Comparison of ENCODE assay signal across 21 cellular contexts in the genomic region with DNA sequence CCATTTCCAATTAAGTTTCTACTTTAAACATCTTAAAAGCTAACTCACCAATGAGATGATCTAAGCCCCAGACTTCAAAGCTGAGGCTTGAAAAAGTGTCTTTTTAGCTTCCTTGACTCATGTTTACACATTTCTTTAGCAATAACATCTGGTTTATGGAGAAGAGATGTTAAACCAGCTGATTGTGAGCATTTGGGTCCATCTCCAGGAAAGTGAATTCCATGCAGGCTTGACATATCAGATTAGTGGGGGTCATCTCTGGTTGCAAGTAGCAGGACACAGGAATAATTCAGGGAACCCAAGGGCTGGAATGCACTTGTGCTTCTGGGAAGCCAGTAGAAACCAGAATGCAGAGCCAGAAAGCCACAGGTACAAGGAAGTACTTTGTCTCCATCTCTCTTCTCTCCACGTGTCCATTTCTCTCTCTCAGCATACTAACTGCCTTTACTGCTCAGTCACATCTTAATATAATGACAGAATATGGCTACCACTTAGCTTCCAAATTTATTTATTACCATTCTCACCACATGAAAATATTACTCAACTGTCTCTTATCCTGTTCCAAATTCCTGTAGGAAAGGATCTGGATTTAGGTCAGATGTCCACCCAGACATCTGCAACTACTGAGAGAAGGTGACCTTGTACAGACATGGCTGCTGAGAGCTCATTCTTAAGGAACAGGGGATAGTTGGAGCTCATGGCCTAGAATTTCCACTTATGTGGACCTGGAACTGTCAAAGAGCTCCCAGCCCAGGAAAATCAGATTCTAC.
"Had no signal": no experiment of that assay in that cellular context is flagged by ENCODE, and none has a peak within 500 bp of the region (broad histone marks: within the 10 kb centered on the region; RNA-seq: fewer than 3 reads in every experiment).

No MANE protein-coding gene starts in this region.

- ATAC-seq: activated CD8-positive, alpha-beta T cell treated with anti-CD3 and anti-CD28 coated beads for 36 hours; left ventricle myocardium superior had no signal

- H3K9me3 Mint-ChIP-seq: activated CD4-positive, alpha-beta T cell treated with anti-CD3 and anti-CD28 coated beads, Interleukin-2, amount 10 ng/mL, durations not matched to agents 24 days and 14 days; activated CD8-positive, alpha-beta T cell treated with anti-CD3 and anti-CD28 coated beads for 36 hours; activated naive CD8-positive, alpha-beta T cell treated with anti-CD3 and anti-CD28 coated beads, Interleukin-2, amount 10 ng/mL, durations not matched to agents 7 days and 5 days; activated T-cell treated with anti-CD3 and anti-CD28 coated beads, Interleukin-2, amount 50 U/mL, for 24 hours; activated T-helper 2 cell treated with anti-CD3 and anti-CD28 coated beads, Interferon-gamma antibody, Interleukin-2, Interleukin-4, amounts not matched to agents 10 μg/mL and 5 μg/mL and 100 μg/mL, durations not matched to agents 14 hours and 24 hours and 36 hours; endodermal cell; immature natural killer cell; naive B cell; neural progenitor cell; stimulated activated naive CD8-positive, alpha-beta T cell treated with anti-CD3 and anti-CD28 coated beads, Interleukin-15, Interleukin-2, amounts not matched to agents 100 ng/mL and 50 ng/mL, for 24 hours had no signal

- H3K36me3 Mint-ChIP-seq: activated naive CD8-positive, alpha-beta T cell treated with anti-CD3 and anti-CD28 coated beads, Interleukin-2, amount 10 ng/mL, durations not matched to agents 7 days and 5 days; immature natural killer cell had no signal

- H3K4me3 ChIP-seq: colonic mucosa, neural progenitor cell, suprapubic skin, transverse colon, uterus had no signal

- H3K4me3 Mint-ChIP-seq: activated CD4-positive, alpha-beta T cell treated with anti-CD3 and anti-CD28 coated beads, Interleukin-2, amount 10 ng/mL, durations not matched to agents 24 days and 14 days; activated CD8-positive, alpha-beta T cell treated with anti-CD3 and anti-CD28 coated beads for 36 hours; activated naive CD8-positive, alpha-beta T cell treated with anti-CD3 and anti-CD28 coated beads, Interleukin-2, amount 10 ng/mL, durations not matched to agents 7 days and 5 days; activated T-cell treated with anti-CD3 and anti-CD28 coated beads, Interleukin-2, amount 50 U/mL, for 24 hours; endodermal cell; immature natural killer cell; naive B cell; neural progenitor cell; stimulated activated naive CD8-positive, alpha-beta T cell treated with anti-CD3 and anti-CD28 coated beads, Interleukin-15, Interleukin-2, amounts not matched to agents 100 ng/mL and 50 ng/mL, for 24 hours had no signal

- H3K4me1 Mint-ChIP-seq: activated CD4-positive, alpha-beta T cell treated with anti-CD3 and anti-CD28 coated beads, Interleukin-2, amount 10 ng/mL, durations not matched to agents 24 days and 14 days; activated naive CD8-positive, alpha-beta T cell treated with anti-CD3 and anti-CD28 coated beads, Interleukin-2, amount 10 ng/mL, durations not matched to agents 7 days and 5 days; endodermal cell; immature natural killer cell; naive B cell had no signal

- DNase-seq: activated CD4-positive, alpha-beta T cell treated with anti-CD3 and anti-CD28 coated beads, Interleukin-2, amount 10 ng/mL, durations not matched to agents 24 days and 14 days; activated CD8-positive, alpha-beta T cell treated with anti-CD3 and anti-CD28 coated beads for 36 hours; activated naive CD4-positive, alpha-beta T cell treated with Interleukin-2 at 50 U/mL for 16 hours; activated naive CD8-positive, alpha-beta T cell treated with anti-CD3 and anti-CD28 coated beads, Interleukin-2, amount 10 ng/mL, durations not matched to agents 7 days and 5 days; activated T-cell treated with anti-CD3 and anti-CD28 coated beads, Interleukin-2, amount 50 U/mL, for 24 hours; brain microvascular endothelial cell; central memory CD4-positive, alpha-beta T cell; colonic mucosa; endodermal cell; immature natural killer cell; kidney glomerular epithelial cell; left ventricle myocardium superior; naive B cell; T1000; transverse colon; uterus had no signal

- H3K27me3 Mint-ChIP-seq: activated CD8-positive, alpha-beta T cell treated with anti-CD3 and anti-CD28 coated beads for 36 hours; progenitor cell of endocrine pancreas; stimulated activated naive CD8-positive, alpha-beta T cell treated with anti-CD3 and anti-CD28 coated beads, Interleukin-15, Interleukin-2, amounts not matched to agents 100 ng/mL and 50 ng/mL, for 24 hours had no signal

- H3K27ac Mint-ChIP-seq: activated CD4-positive, alpha-beta T cell treated with anti-CD3 and anti-CD28 coated beads, Interleukin-2, amount 10 ng/mL, durations not matched to agents 24 days and 14 days; activated CD8-positive, alpha-beta T cell treated with anti-CD3 and anti-CD28 coated beads for 36 hours; activated naive CD8-positive, alpha-beta T cell treated with anti-CD3 and anti-CD28 coated beads, Interleukin-2, amount 10 ng/mL, durations not matched to agents 7 days and 5 days; activated T-cell treated with anti-CD3 and anti-CD28 coated beads, Interleukin-2, amount 50 U/mL, for 24 hours; activated T-helper 2 cell treated with anti-CD3 and anti-CD28 coated beads, Interferon-gamma antibody, Interleukin-2, Interleukin-4, amounts not matched to agents 10 μg/mL and 5 μg/mL and 100 μg/mL, durations not matched to agents 14 hours and 24 hours and 36 hours; endodermal cell; immature natural killer cell; neural progenitor cell; progenitor cell of endocrine pancreas; stimulated activated naive CD8-positive, alpha-beta T cell treated with anti-CD3 and anti-CD28 coated beads, Interleukin-15, Interleukin-2, amounts not matched to agents 100 ng/mL and 50 ng/mL, for 24 hours had no signal
